ENCODE assay signal across 1 cellular context in genomic region chr15:74783072-74783807, GRCh38.
TF ChIP-seq lines count a peak whose summit lies in the region.

No MANE protein-coding gene starts in this region.

TF ChIP-seq in HepG2, 621 proteins besides CTCF, POLR2A, EP300 and RAD21 (continued from another document and continues in another):
- TF ChIP-seq ATF2 (CRISPR knock-in tag; IDR thresholded peaks at IDR 0.05) = no peak
- no peak for TF ChIP-seq FOXA1 (IDR thresholded peaks at IDR 0.05)
- no peak for TF ChIP-seq FOXA1 (CRISPR knock-in tag; IDR thresholded peaks at IDR 0.05)
- TF ChIP-seq KMT2A (CRISPR knock-in tag; IDR thresholded peaks at IDR 0.05) = no peak
- no peak for TF ChIP-seq CENPX (CRISPR knock-in tag; IDR thresholded peaks at IDR 0.05)
- no peak; the same call in 1 of the 2 replicates for TF ChIP-seq ZNF296 (CRISPR knock-in tag; conservative IDR thresholded peaks at IDR 0.05)
- TF ChIP-seq CBX5 (CRISPR knock-in tag; IDR thresholded peaks at IDR 0.05; ENCODE audit: borderline replicate concordance) = no peak
- no peak for TF ChIP-seq ZNF784 (CRISPR knock-in tag; IDR thresholded peaks at IDR 0.05; ENCODE audit: borderline replicate concordance)
- no peak for TF ChIP-seq ZFP36L2 (CRISPR knock-in tag; IDR thresholded peaks at IDR 0.05)
- no peak for TF ChIP-seq TERF1 (CRISPR knock-in tag; IDR thresholded peaks at IDR 0.05)
- no peak for TF ChIP-seq ZBTB7A (CRISPR knock-in tag; IDR thresholded peaks at IDR 0.05)
- no peak for TF ChIP-seq HNRNPK (IDR thresholded peaks at IDR 0.05; ENCODE audit: low read depth, low read length, poor library complexity, severe bottlenecking)
- TF ChIP-seq SMAD9 (CRISPR knock-in tag; IDR thresholded peaks at IDR 0.05) = no peak
- no peak for TF ChIP-seq SMARCC2 (IDR thresholded peaks at IDR 0.05)
- TF ChIP-seq ZNF552 (CRISPR knock-in tag; IDR thresholded peaks at IDR 0.05; ENCODE audit: borderline replicate concordance) = no peak
- TF ChIP-seq ZNF691 (CRISPR knock-in tag; IDR thresholded peaks at IDR 0.05; ENCODE audit: borderline replicate concordance, low read depth) = no peak
- TF ChIP-seq ZNF766 (CRISPR knock-in tag; IDR thresholded peaks at IDR 0.05; ENCODE audit: borderline replicate concordance) = no peak
- TF ChIP-seq HCFC1 (IDR thresholded peaks at IDR 0.05; ENCODE audit: low read depth, low read length) = no peak
- no peak for TF ChIP-seq ZNF563 (CRISPR knock-in tag; IDR thresholded peaks at IDR 0.05)
- no peak for TF ChIP-seq JUND (CRISPR knock-in tag; IDR thresholded peaks at IDR 0.05)
- no peak for TF ChIP-seq ARNT (IDR thresholded peaks at IDR 0.05)
- no peak for TF ChIP-seq KDM4B (CRISPR knock-in tag; IDR thresholded peaks at IDR 0.05)
- TF ChIP-seq ZBTB10 (CRISPR knock-in tag; IDR thresholded peaks at IDR 0.05; ENCODE audit: borderline replicate concordance) = no peak
- no peak for TF ChIP-seq ZNF547 (CRISPR knock-in tag; IDR thresholded peaks at IDR 0.05)
- no peak for TF ChIP-seq TAF1 (CRISPR knock-in tag; IDR thresholded peaks at IDR 0.05)
- no peak for TF ChIP-seq TBL1XR1 (IDR thresholded peaks at IDR 0.05; ENCODE audit: borderline replicate concordance, low read length, partially characterized antibody)
- TF ChIP-seq NR2C2 (CRISPR knock-in tag; IDR thresholded peaks at IDR 0.05; ENCODE audit: borderline replicate concordance) = no peak
- no peak for TF ChIP-seq ZNF616 (CRISPR knock-in tag; IDR thresholded peaks at IDR 0.05; ENCODE audit: low read depth)
- no peak for TF ChIP-seq ZNF646 (CRISPR knock-in tag; IDR thresholded peaks at IDR 0.05)
- TF ChIP-seq MAF1 (CRISPR knock-in tag; IDR thresholded peaks at IDR 0.05; ENCODE audit: borderline replicate concordance) = no peak
- no peak for TF ChIP-seq NR2F2 (IDR thresholded peaks at IDR 0.05; ENCODE audit: borderline replicate concordance, low read depth)
- TF ChIP-seq ZNF776 (CRISPR knock-in tag; IDR thresholded peaks at IDR 0.05) = no peak; the same call in 1 of the 2 replicates
- no peak for TF ChIP-seq SSRP1 (CRISPR knock-in tag; IDR thresholded peaks at IDR 0.05)
- TF ChIP-seq ZNF230 (CRISPR knock-in tag; IDR thresholded peaks at IDR 0.05) = no peak
- TF ChIP-seq FIP1L1 (IDR thresholded peaks at IDR 0.05; ENCODE audit: borderline replicate concordance, insufficient read depth, low read depth, low read length) = no peak
- TF ChIP-seq JARID2 (CRISPR knock-in tag; IDR thresholded peaks at IDR 0.05; ENCODE audit: insufficient replicate concordance) = no peak
- 0 out of 2 replicates have a peak, but pooled peaks have one; percentile 16 for TF ChIP-seq ZNF709 (CRISPR knock-in tag; IDR thresholded peaks at IDR 0.05)
- no peak for TF ChIP-seq POGK (CRISPR knock-in tag; conservative IDR thresholded peaks at IDR 0.05)
- no peak for TF ChIP-seq PTBP1 (IDR thresholded peaks at IDR 0.05; ENCODE audit: low read depth, low read length, poor library complexity, severe bottlenecking)
- no peak for TF ChIP-seq RERE (CRISPR knock-in tag; IDR thresholded peaks at IDR 0.05; ENCODE audit: low read depth)
- TF ChIP-seq ZNF414 (CRISPR knock-in tag; IDR thresholded peaks at IDR 0.05) = 0 out of 2 replicates have a peak, but pooled peaks have one; percentile 52
- TF ChIP-seq ZNF143 (CRISPR knock-in tag; IDR thresholded peaks at IDR 0.05) = no peak
- no peak for TF ChIP-seq ZFP36L1 (CRISPR knock-in tag; IDR thresholded peaks at IDR 0.05)
